21 cellular contexts compared by ENCODE assay signal in genomic region chr16:918741-919657, GRCh38.
"Had no signal": no experiment of that assay in that cellular context is flagged by ENCODE, and none has a peak within 500 bp of the region (broad histone marks: within the 10 kb centered on the region; RNA-seq: fewer than 3 reads in every experiment).

No MANE protein-coding gene starts in this region.

- ATAC-seq: effector memory CD8-positive, alpha-beta T cell; esophagus mucosa; stimulated activated effector memory CD8-positive, alpha-beta T cell treated with anti-CD3 and anti-CD28 coated beads, Interleukin-12 subunit alpha, Interleukin-12 subunit beta, amount 100 ng/mL, for 72 hours; T-cell had no signal

- H3K27me3 Mint-ChIP-seq: activated naive CD4-positive, alpha-beta T cell treated with anti-CD3 and anti-CD28 coated beads, Interleukin-2, amount 50 U/mL, for 24 hours; brain; effector memory CD8-positive, alpha-beta T cell; memory B cell; T-cell had no signal

- H3K4me3 ChIP-seq: left lung, prostate gland, testis, uterus had no signal

- H3K36me3 ChIP-seq: prostate gland, uterus, WERI-Rb-1 had no signal

- H3K27ac Mint-ChIP-seq: activated naive CD4-positive, alpha-beta T cell treated with anti-CD3 and anti-CD28 coated beads, Interleukin-2, amount 50 U/mL, for 24 hours; effector memory CD8-positive, alpha-beta T cell; memory B cell; stimulated activated effector memory CD8-positive, alpha-beta T cell treated with anti-CD3 and anti-CD28 coated beads, Interleukin-12 subunit alpha, Interleukin-12 subunit beta, amount 100 ng/mL, for 72 hours; T-cell had no signal

- H3K9me3 ChIP-seq: prostate gland, testis, uterus had no signal

- DNase-seq: activated CD4-positive, alpha-beta T cell treated with anti-CD3 and anti-CD28 coated beads, Interleukin-2, amount 50 U/mL, for 1 hour; activated CD4-positive, CD25-positive, alpha-beta regulatory T cell treated with anti-CD3 and anti-CD28 coated beads, Interleukin-2, amount 50 U/mL, for 72 hours; activated gamma-delta T cell treated with Interleukin-2 at 50 U/mL for 16 hours; activated T-cell treated with anti-CD3 and anti-CD28 coated beads, Interleukin-2, amount 50 U/mL, for 1 hour; anterior cingulate cortex; caudate nucleus; effector memory CD8-positive, alpha-beta T cell; foreskin melanocyte; stimulated activated CD4-positive, alpha-beta T cell treated with anti-CD3 and anti-CD28 coated beads, Interleukin-2, amount 100 ng/mL, for 24 hours; T-cell; testis; uterus had no signal

- H3K9me3 Mint-ChIP-seq: activated naive CD4-positive, alpha-beta T cell treated with anti-CD3 and anti-CD28 coated beads, Interleukin-2, amount 50 U/mL, for 24 hours; effector memory CD8-positive, alpha-beta T cell; memory B cell; stimulated activated effector memory CD8-positive, alpha-beta T cell treated with anti-CD3 and anti-CD28 coated beads, Interleukin-12 subunit alpha, Interleukin-12 subunit beta, amount 100 ng/mL, for 72 hours; T-cell had no signal

- H3K27ac ChIP-seq: left lung, prostate gland, testis, uterus, WERI-Rb-1 had no signal

- H3K27me3 ChIP-seq: dorsolateral prefrontal cortex, left lung, testis, uterus had no signal

- H3K4me1 ChIP-seq: left lung, prostate gland, testis, uterus had no signal

- H3K4me3 Mint-ChIP-seq: activated naive CD4-positive, alpha-beta T cell treated with anti-CD3 and anti-CD28 coated beads, Interleukin-2, amount 50 U/mL, for 24 hours; brain; effector memory CD8-positive, alpha-beta T cell; memory B cell; stimulated activated effector memory CD8-positive, alpha-beta T cell treated with anti-CD3 and anti-CD28 coated beads, Interleukin-12 subunit alpha, Interleukin-12 subunit beta, amount 100 ng/mL, for 72 hours; T-cell had no signal
